ENCODE assay signal across 21 cellular contexts in the genomic region with DNA sequence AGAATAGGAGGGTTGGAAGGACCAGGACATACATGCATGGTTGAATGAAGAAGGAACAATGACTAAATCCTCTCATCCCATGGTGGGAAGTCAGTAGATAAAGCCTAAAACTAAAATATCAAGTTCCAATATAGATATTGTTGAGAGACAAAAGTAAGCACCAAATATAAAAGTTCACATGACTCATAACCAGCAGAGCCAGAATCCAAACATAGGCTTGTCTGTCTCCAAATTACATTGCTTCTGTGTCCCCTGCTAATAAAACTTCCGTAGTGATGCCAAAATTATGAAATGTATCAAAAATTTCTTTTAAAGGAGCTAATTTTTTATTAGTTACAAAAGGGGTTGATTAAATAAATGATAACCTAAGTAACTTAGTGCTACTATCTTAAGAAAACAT. TPM values are rescaled to one million over a fixed set of nuclear protein-coding genes. Genes with fewer than 3 reads are reported as not detected.
DNase-seq lines count a peak whose midpoint lies in the region; ATAC-seq lines count a peak whose summit lies in the region.
"Had no signal": no experiment of that assay in that cellular context is flagged by ENCODE, and none has a peak within 500 bp of the region (broad histone marks: within the 10 kb centered on the region; RNA-seq: fewer than 3 reads in every experiment).

No MANE protein-coding gene starts in this region.

- H3K27me3 ChIP-seq in BLaER1 (no peaks in the 10 kb centered on the region), SJCRH30 (no peaks in the 10 kb centered on the region)

- H3K4me2 ChIP-seq in BLaER1, result peak overlapping the region; percentile 46; the same call in 1 of the 2 replicates
- H3K4me2 ChIP-seq: GM23338 had no signal

- ATAC-seq in Right ventricle myocardium inferior (peak; percentile 48), HG03432 (IDR thresholded peaks at IDR 0.05; ENCODE audit: unreplicated experiment) (no peak)
- ATAC-seq: GM23338, HCT116 had no signal

- no peak overlapping the region for H3K4me3 ChIP-seq in BLaER1
- no peak overlapping the region for H3K4me3 ChIP-seq in SJCRH30
- H3K4me3 ChIP-seq: GM23338 had no signal

- H3K4me1 ChIP-seq in BLaER1, result peaks cover 10% of the 10 kb centered on the region
- H3K4me1 ChIP-seq in SJCRH30, result peaks cover 16% of the 10 kb centered on the region

- no peaks in the 10 kb centered on the region for H3K36me3 ChIP-seq in BLaER1
- no peaks in the 10 kb centered on the region for H3K36me3 ChIP-seq in SJCRH30

- H3K9me3 ChIP-seq in BLaER1 (no peaks in the 10 kb centered on the region), SJCRH30 (replicated peaks) (no peaks in the 10 kb centered on the region)

- H3K27ac ChIP-seq in BLaER1, result no peak overlapping the region
- H3K27ac ChIP-seq in SJCRH30, result peak overlapping the region; percentile 91
- H3K27ac ChIP-seq: 22Rv1 had no signal

- no peak overlapping the region for H3K9ac ChIP-seq in BLaER1

- intact Hi-C loops in Right ventricle myocardium inferior (cut with DNase I) (no loop called here), cardiac septum (cut with DNase I) (no loop called here)

- H4K20me1 ChIP-seq in BLaER1, result no peaks in the 10 kb centered on the region

- DNase-seq in Right ventricle myocardium inferior (ENCODE audit: missing footprints) (no peak), cardiac septum (ENCODE audit: low spot score) (no peak), SJCRH30 (no peak), foreskin melanocyte (peak; percentile 28), KG1 (lab: John Stamatoyannopoulos, UW) (no peak), HPDE6-E6E7 (ENCODE audit: extremely low spot score) (no peak)
- DNase-seq: C1 segment of cervical spinal cord; Calu3; CD4-positive, alpha-beta memory T cell; COR-L47; DMS53; DMS79 treated with DMSO at 0.1 percent for 48 hours; GF-D8; H9 had no signal

RNA-seq across cellular contexts. Expression of a gene that starts 19.7 kb away (rescaled TPM):
- total RNA-seq in Right ventricle myocardium inferior (8.3 TPM), cardiac septum (not detected)
- total RNA-seq in SJCRH30 (2014; rRNA removed; shearing (Covaris generic)), result 9.2 and 10.7 TPM in 2 replicates
- total RNA-seq: B cell; CD4-positive, alpha-beta memory T cell; G401 had no signal
